In genomic region chr2:10401977-10402627, GRCh38 we compare ENCODE assay signal across 7 cellular contexts. TPM values are rescaled to one million over a fixed set of nuclear protein-coding genes. Genes with fewer than 3 reads are reported as not detected.
DNase-seq lines count a peak whose midpoint lies in the region; ATAC-seq, FAIRE-seq and TF ChIP-seq lines count a peak whose summit lies in the region.
"Not testable (repeated sequence)": the region's sequence is repeated elsewhere in the genome, so short reads cannot be mapped to it uniquely, and the experiment has no call there.

No MANE protein-coding gene starts in this region.

- not testable (repeated sequence) for ATAC-seq in CD4-positive, alpha-beta T cell (ENCODE audit: poor library complexity); RWPE2 (ENCODE audit: low read depth); lower lobe of right lung; stimulated activated effector memory CD8-positive, alpha-beta T cell treated with anti-CD3 and anti-CD28 coated beads, Interleukin-12 subunit alpha, Interleukin-12 subunit beta, amount 100 ng/mL, for 72 hours
- ATAC-seq in IMR-90 (ENCODE audit: low read depth) = peak; percentile 33; the same call in 1 of the 2 replicates

- peaks cover 18% of the 10 kb centered on the region for H3K4me1 ChIP-seq in IMR-90 (ENCODE audit: control insufficient read depth, insufficient read depth, low read length)
- H3K4me1 ChIP-seq in RWPE2 (ENCODE audit: insufficient read depth, poor library complexity, severe bottlenecking) = peaks cover 40% of the 10 kb centered on the region
- peaks cover 33% of the 10 kb centered on the region for H3K4me1 ChIP-seq in astrocyte (ENCODE audit: insufficient read depth, low read length)
- peaks cover 88% of the 10 kb centered on the region for H3K4me1 ChIP-seq in lower lobe of right lung

- POLR2A ChIA-PET in CD4-positive, alpha-beta T cell (lab: Charles Lee) = interaction anchor here (1.4 kb wide), 1 partner anchor 282 kb away, joined by 3 read pairs; no protein-coding TSS in a partner anchor
- POLR2A ChIA-PET in IMR-90 (lab: Charles Lee; ENCODE audit: unreplicated experiment) = interaction anchor here (0.6 kb wide), 1 partner anchor 16 kb away, joined by 3 read pairs; no protein-coding TSS in a partner anchor

- not testable (repeated sequence) for H2AFZ ChIP-seq in IMR-90 (replicated peaks; ENCODE audit: low read length, poor library complexity); astrocyte (ENCODE audit: low read depth, low read length)

- FAIRE-seq in astrocyte (lab: Jason Lieb, UNC) = not testable (repeated sequence)

- not testable (repeated sequence) for DNase-seq in CD4-positive, alpha-beta T cell; RWPE2 (ENCODE audit: low spot score); lower lobe of right lung; stimulated activated effector memory CD8-positive, alpha-beta T cell treated with anti-CD3 and anti-CD28 coated beads, Interleukin-12 subunit alpha, Interleukin-12 subunit beta, amount 100 ng/mL, for 72 hours (ENCODE audit: low spot score in 2 of 2)
- peak; percentile 65 for DNase-seq in IMR-90
- DNase-seq in astrocyte (ENCODE audit: low read depth) = peak; percentile 60
- peak; percentile 33 for DNase-seq in fibroblast of the aortic adventitia (ENCODE audit: low read depth)

- H4K20me1 ChIP-seq in IMR-90 (ENCODE audit: insufficient read depth, low read length); astrocyte (ENCODE audit: insufficient read depth, low read length): not testable (repeated sequence)

- intact Hi-C loops in CD4-positive, alpha-beta T cell (cut with DNase I, micrococcal nuclease) = loop anchor here in 1 of 2 experiments (10.0 kb wide), 1 partner anchor 327 kb away; no protein-coding TSS in a partner anchor
- intact Hi-C loops in IMR-90 (cut with micrococcal nuclease) = loop anchor here (10.0 kb wide), 1 partner anchor 327 kb away; no protein-coding TSS in a partner anchor
- intact Hi-C loops in lower lobe of right lung (cut with DNase I) = not testable (repeated sequence)

- dilution Hi-C loops in IMR-90 (cut with HindIII; ENCODE audit: low sequenced_read_pairs, unreplicated experiment) = not testable (repeated sequence)

- not testable (repeated sequence) for H3K9ac ChIP-seq in IMR-90 (ENCODE audit: low read depth, low read length); astrocyte (ENCODE audit: low read length)

- peaks cover 49% of the 10 kb centered on the region for H3K36me3 Mint-ChIP-seq in CD4-positive, alpha-beta T cell (ENCODE audit: low read depth)
- not testable (repeated sequence) for H3K36me3 Mint-ChIP-seq in astrocyte (ENCODE audit: low read depth, unreplicated experiment)
- peaks cover 73% of the 10 kb centered on the region for H3K36me3 Mint-ChIP-seq in stimulated activated effector memory CD8-positive, alpha-beta T cell treated with anti-CD3 and anti-CD28 coated beads, Interleukin-12 subunit alpha, Interleukin-12 subunit beta, amount 100 ng/mL, for 72 hours

- not testable (repeated sequence) for H3K23ac ChIP-seq in IMR-90 (ENCODE audit: low read depth, low read length)

- H3K4ac ChIP-seq in IMR-90 (ENCODE audit: low read depth, low read length) = not testable (repeated sequence)

- not testable (repeated sequence) for H2BK20ac ChIP-seq in IMR-90 (ENCODE audit: low read depth, low read length)

- not testable (repeated sequence) for H3K4me3 ChIP-seq in IMR-90 (ENCODE audit: insufficient read depth, low read depth, low read length); RWPE2 (ENCODE audit: severe bottlenecking); astrocyte (ENCODE audit: insufficient read depth, low read depth, low read length); fibroblast of the aortic adventitia (ENCODE audit: low read depth, low read length); lower lobe of right lung

- not testable (repeated sequence) for H2BK15ac ChIP-seq in IMR-90 (ENCODE audit: low read depth, low read length)

- H3K14ac ChIP-seq in IMR-90 (replicated peaks; ENCODE audit: low read depth, low read length) = not testable (repeated sequence)

- not testable (repeated sequence) for H3K27ac ChIP-seq in CD4-positive, alpha-beta T cell (ENCODE audit: low read depth, low read length); IMR-90 (ENCODE audit: insufficient read depth, low read length); astrocyte (ENCODE audit: low read depth, low read length)
- H3K27ac ChIP-seq in RWPE2 (ENCODE audit: poor library complexity, severe bottlenecking) = peak overlapping the region; percentile 95
- peak overlapping the region; percentile 82 for H3K27ac ChIP-seq in lower lobe of right lung

- H4K91ac ChIP-seq in IMR-90 (ENCODE audit: insufficient read depth, low read depth, low read length) = not testable (repeated sequence)

- H4K5ac ChIP-seq in IMR-90 (ENCODE audit: low read depth, low read length) = not testable (repeated sequence)

- peaks cover 16% of the 10 kb centered on the region for H3K9me1 ChIP-seq in IMR-90 (ENCODE audit: insufficient read depth, low read length)

- H3K27me3 ChIP-seq in CD4-positive, alpha-beta T cell (ENCODE audit: control insufficient read depth, insufficient read depth, low read length); IMR-90 (ENCODE audit: control insufficient read depth, insufficient read depth, low read length); RWPE2 (ENCODE audit: insufficient read depth, poor library complexity, severe bottlenecking); astrocyte (ENCODE audit: insufficient read depth, low read length); lower lobe of right lung (ENCODE audit: low read depth): not testable (repeated sequence)

- H3K79me1 ChIP-seq in IMR-90 (ENCODE audit: low read depth in 1 of 2, low read length in 2 of 2) = peaks cover 0 to 10% of the 10 kb centered on the region in 2 experiments; a peak in 2 of 4 replicates

- not testable (repeated sequence) for TF ChIP-seq RAD21 in IMR-90 (IDR thresholded peaks at IDR 0.05; ENCODE audit: low read length)

- WGBS in IMR-90 (ENCODE audit: extremely low coverage in 2 of 2, insufficient read length in 1 of 2), 2 experiments = no CpG with 5 or more reads among the region's 22 CpGs

- H3K18ac ChIP-seq in IMR-90 (ENCODE audit: low read depth, low read length) = not testable (repeated sequence)

- H2AK5ac ChIP-seq in IMR-90 (ENCODE audit: low read depth, low read length) = not testable (repeated sequence)

- TF ChIP-seq CTCF in CD4-positive, alpha-beta T cell (IDR thresholded peaks at IDR 0.05); IMR-90 (conservative IDR thresholded peaks at IDR 0.05; ENCODE audit: low read depth, low read length); RWPE2 (IDR thresholded peaks at IDR 0.05; ENCODE audit: poor library complexity, severe bottlenecking); astrocyte (IDR thresholded peaks at IDR 0.05; ENCODE audit: insufficient read depth, low read depth, low read length); fibroblast of the aortic adventitia (IDR thresholded peaks at IDR 0.05; ENCODE audit: insufficient read depth, low read length); lower lobe of right lung (IDR thresholded peaks at IDR 0.05): not testable (repeated sequence)

- not testable (repeated sequence) for H3K9me3 Mint-ChIP-seq in CD4-positive, alpha-beta T cell; astrocyte (ENCODE audit: unreplicated experiment); stimulated activated effector memory CD8-positive, alpha-beta T cell treated with anti-CD3 and anti-CD28 coated beads, Interleukin-12 subunit alpha, Interleukin-12 subunit beta, amount 100 ng/mL, for 72 hours

- peak overlapping the region; percentile 86 for H3K27ac Mint-ChIP-seq in CD4-positive, alpha-beta T cell
- not testable (repeated sequence) for H3K27ac Mint-ChIP-seq in astrocyte (ENCODE audit: unreplicated experiment)
- H3K27ac Mint-ChIP-seq in stimulated activated effector memory CD8-positive, alpha-beta T cell treated with anti-CD3 and anti-CD28 coated beads, Interleukin-12 subunit alpha, Interleukin-12 subunit beta, amount 100 ng/mL, for 72 hours = peak overlapping the region; percentile 88

- H3K4me2 ChIP-seq in IMR-90 (ENCODE audit: low read depth, low read length); astrocyte (ENCODE audit: low read length): not testable (repeated sequence)

- BruUV-seq in IMR-90 (replicated peaks; lab: Mats Ljungman, UMichigan) = not testable (repeated sequence)

- H3K4me3 Mint-ChIP-seq in CD4-positive, alpha-beta T cell; astrocyte (ENCODE audit: unreplicated experiment); stimulated activated effector memory CD8-positive, alpha-beta T cell treated with anti-CD3 and anti-CD28 coated beads, Interleukin-12 subunit alpha, Interleukin-12 subunit beta, amount 100 ng/mL, for 72 hours: not testable (repeated sequence)

- H3K9me3 ChIP-seq in CD4-positive, alpha-beta T cell (ENCODE audit: control insufficient read depth, low read length); IMR-90 (ENCODE audit: control insufficient read depth, insufficient read depth, low read length); RWPE2 (ENCODE audit: severe bottlenecking); astrocyte (ENCODE audit: insufficient read depth, low read depth, low read length); lower lobe of right lung: not testable (repeated sequence)

- CTCF ChIA-PET in CD4-positive, alpha-beta T cell (lab: Charles Lee) = interaction anchor here (1.0 kb wide), 1 partner anchor 98 kb away, joined by 3 read pairs; no protein-coding TSS in a partner anchor
- CTCF ChIA-PET in IMR-90 (lab: Yijun Ruan, JAX) = not testable (repeated sequence)

- not testable (repeated sequence) for H4K8ac ChIP-seq in IMR-90 (ENCODE audit: low read depth in 2 of 2, low read length in 2 of 2)

- H3K56ac ChIP-seq in IMR-90 (ENCODE audit: extremely low read depth, insufficient read depth, low read length) = not testable (repeated sequence)

- H3K79me2 ChIP-seq in astrocyte (ENCODE audit: insufficient read depth, low read length) = not testable (repeated sequence)

- peaks cover 56% of the 10 kb centered on the region for H3K4me1 Mint-ChIP-seq in CD4-positive, alpha-beta T cell (ENCODE audit: low read depth)
- not testable (repeated sequence) for H3K4me1 Mint-ChIP-seq in astrocyte (ENCODE audit: low read depth, unreplicated experiment)
- peaks cover 53% of the 10 kb centered on the region for H3K4me1 Mint-ChIP-seq in stimulated activated effector memory CD8-positive, alpha-beta T cell treated with anti-CD3 and anti-CD28 coated beads, Interleukin-12 subunit alpha, Interleukin-12 subunit beta, amount 100 ng/mL, for 72 hours

- not testable (repeated sequence) for H3K36me3 ChIP-seq in IMR-90 (ENCODE audit: control insufficient read depth, insufficient read depth, low read length); RWPE2 (ENCODE audit: low read depth); astrocyte (ENCODE audit: insufficient read depth, low read length)
- H3K36me3 ChIP-seq in lower lobe of right lung = peaks cover 31% of the 10 kb centered on the region

- TF ChIP-seq POLR2A in IMR-90 (IDR thresholded peaks at IDR 0.05; ENCODE audit: low read depth, low read length) = not testable (repeated sequence)

- not testable (repeated sequence) for H3K27me3 Mint-ChIP-seq in CD4-positive, alpha-beta T cell
- H3K27me3 Mint-ChIP-seq in astrocyte (ENCODE audit: low read depth, unreplicated experiment) = peaks cover 10% of the 10 kb centered on the region

- peak overlapping the region; percentile 58 for H2AK9ac ChIP-seq in IMR-90 (replicated peaks; ENCODE audit: low read depth, low read length, poor library complexity)

- in situ Hi-C loops in IMR-90 (cut with MboI; ENCODE audit: low sequenced_read_pairs) = loop anchor here (10.0 kb wide), 1 partner anchor 257 kb away; no protein-coding TSS in a partner anchor

- H2BK5ac ChIP-seq in IMR-90 (ENCODE audit: low read depth, low read length, poor library complexity, severe bottlenecking) = not testable (repeated sequence)

- H2BK120ac ChIP-seq in IMR-90 (ENCODE audit: low read depth, low read length) = not testable (repeated sequence)

RNA-seq across cellular contexts. Expression of gene ODC1, which starts 46.0 kb away (rescaled TPM):
- total RNA-seq in CD4-positive, alpha-beta T cell = 100 to 1,000 TPM; 162 to 164 TPM
- total RNA-seq in IMR-90 (2012; rRNA removed) (204 and 251 TPM in 2 replicates), astrocyte (85.3 and 119 TPM in 2 replicates), fibroblast of the aortic adventitia (ENCODE audit: low replicate concordance) (41.4 and 129 TPM in 2 replicates), lower lobe of right lung (30.1 TPM)
- 103 and 117 TPM in 2 replicates for polyA plus RNA-seq in IMR-90 (2012; rRNA removed)
- polyA plus RNA-seq in IMR-90 (2012; cell fraction: cytosol; rRNA removed) = 55.7 and 87.1 TPM in 2 replicates
- polyA plus RNA-seq in IMR-90 (2012; cell fraction: nucleus; rRNA removed; ENCODE audit: low replicate concordance) = 43.7 and 137 TPM in 2 replicates
